ENCODE assay signal across 22 cellular contexts in genomic region chr9:125648294-125648693, GRCh38. TPM values are rescaled to one million over a fixed set of nuclear protein-coding genes. Genes with fewer than 3 reads are reported as not detected.
A peak's percentile ranks its signal among the peaks of the same experiment; 100 is the strongest.
DNase-seq lines count a peak whose midpoint lies in the region; ATAC-seq and TF ChIP-seq lines count a peak whose summit lies in the region.
"Had no signal": no experiment of that assay in that cellular context is flagged by ENCODE, and none has a peak within 500 bp of the region (broad histone marks: within the 10 kb centered on the region; RNA-seq: fewer than 3 reads in every experiment).

No MANE protein-coding gene starts in this region.

- H3K9me3 Mint-ChIP-seq in CD14-positive monocyte (no peaks in the 10 kb centered on the region), HFFc6 (no peaks in the 10 kb centered on the region)
- H3K9me3 Mint-ChIP-seq in activated naive CD8-positive, alpha-beta T cell treated with anti-CD3 and anti-CD28 coated beads, Interleukin-2, amount 10 ng/mL, durations not matched to agents 7 days and 5 days = no peaks in the 10 kb centered on the region
- H3K9me3 Mint-ChIP-seq: activated T-helper 17 cell treated with anti-CD3 and anti-CD28 coated beads, Interleukin-2, amount 50 U/mL, for 72 hours had no signal

- no peaks in the 10 kb centered on the region for H3K27me3 ChIP-seq in tibial artery
- H3K27me3 ChIP-seq: esophagus squamous epithelium had no signal

- no peak for DNase-seq in CD14-positive monocyte (ENCODE audit: low spot score)
- no peak for DNase-seq in HFFc6
- DNase-seq in activated naive CD8-positive, alpha-beta T cell treated with anti-CD3 and anti-CD28 coated beads, Interleukin-2, amount 10 ng/mL, durations not matched to agents 7 days and 5 days = no peak
- no peak for DNase-seq in tibial artery
- DNase-seq in occipital lobe (lab: John Stamatoyannopoulos, UW) = no peak
- DNase-seq: activated CD4-positive, CD25-positive, alpha-beta regulatory T cell; amygdala; Calu3; central memory CD4-positive, alpha-beta T cell; esophagus squamous epithelium; glutamatergic neuron; H7; NCI-H1436 treated with DMSO at 0.1 percent for 48 hours; NCI-H2171; NCI-H774; OCI-M1; right cardiac atrium had no signal

- H3K27me3 Mint-ChIP-seq in CD14-positive monocyte (ENCODE audit: low read depth in 3 of 3) (peaks cover 0 to 2% (median 0%) of the 10 kb centered on the region in 3 donors), HFFc6 (ENCODE audit: insufficient read depth) (peaks cover 1% of the 10 kb centered on the region; the same call in 1 of the 2 replicates)
- H3K27me3 Mint-ChIP-seq in activated naive CD8-positive, alpha-beta T cell treated with anti-CD3 and anti-CD28 coated beads, Interleukin-2, amount 10 ng/mL, durations not matched to agents 7 days and 5 days = no peaks in the 10 kb centered on the region
- H3K27me3 Mint-ChIP-seq: activated T-helper 17 cell treated with anti-CD3 and anti-CD28 coated beads, Interleukin-2, amount 50 U/mL, for 72 hours had no signal

- intact Hi-C loops in CD14-positive monocyte (cut with micrococcal nuclease) (loop anchor here in 1 of 2 donors (2.0 to 5.0 kb wide), 2 partner anchors 15 to 99 kb away; partner anchors contain the start of gene PBX3), tibial artery (cut with DNase I; ENCODE audit: low total_unique reads) (no loop called here)

- no peak for TF ChIP-seq CTCF in CD14-positive monocyte (IDR thresholded peaks at IDR 0.05)
- TF ChIP-seq CTCF in HFFc6 (IDR thresholded peaks at IDR 0.05) = no peak
- TF ChIP-seq CTCF in tibial artery (IDR thresholded peaks at IDR 0.05) = no peak

- H3K27ac Mint-ChIP-seq in CD14-positive monocyte (peak overlapping the region; percentile 98 to 100 (median 100)), HFFc6 (peak overlapping the region; percentile 96)
- H3K27ac Mint-ChIP-seq in activated naive CD8-positive, alpha-beta T cell treated with anti-CD3 and anti-CD28 coated beads, Interleukin-2, amount 10 ng/mL, durations not matched to agents 7 days and 5 days = peak overlapping the region; percentile 35

- H3K27ac ChIP-seq in mesodermal cell (ENCODE audit: low read depth, low read length, severe bottlenecking) (peak overlapping the region; percentile 23), tibial artery (no peak overlapping the region)

- ATAC-seq in activated naive CD8-positive, alpha-beta T cell treated with anti-CD3 and anti-CD28 coated beads, Interleukin-2, amount 10 ng/mL, durations not matched to agents 7 days and 5 days (ENCODE audit: low read depth) = no peak
- ATAC-seq in GM21423 (IDR thresholded peaks at IDR 0.05; ENCODE audit: unreplicated experiment) (no peak), GM21390 (IDR thresholded peaks at IDR 0.05; ENCODE audit: unreplicated experiment) (no peak)
- ATAC-seq: activated T-helper 17 cell treated with anti-CD3 and anti-CD28 coated beads, Interleukin-2, amount 50 U/mL, for 72 hours; left lobe of liver; right cardiac atrium had no signal

- H3K4me1 ChIP-seq in mesodermal cell (ENCODE audit: control insufficient read depth, insufficient read depth, low read length, poor library complexity, severe bottlenecking) (peaks cover 66% of the 10 kb centered on the region), tibial artery (peaks cover 0 to 13% (median 5%) of the 10 kb centered on the region in 4 donors)

- 83 to 100% methylated on average over 1 of the region's 1 CpG for WGBS in mesodermal cell (ENCODE audit: insufficient coverage in 2 of 2), 2 experiments

- H3K4me1 Mint-ChIP-seq in CD14-positive monocyte (peaks cover 78% of the 10 kb centered on the region), HFFc6 (ENCODE audit: low read depth) (peaks cover 77% of the 10 kb centered on the region)
- H3K4me1 Mint-ChIP-seq in activated naive CD8-positive, alpha-beta T cell treated with anti-CD3 and anti-CD28 coated beads, Interleukin-2, amount 10 ng/mL, durations not matched to agents 7 days and 5 days = peaks cover 35% of the 10 kb centered on the region

- H3K9me3 ChIP-seq in mesodermal cell (ENCODE audit: control insufficient read depth, low read length) (no peaks in the 10 kb centered on the region), tibial artery (no peaks in the 10 kb centered on the region)
- H3K9me3 ChIP-seq: esophagus squamous epithelium had no signal

- POLR2A ChIA-PET in activated naive CD8-positive, alpha-beta T cell treated with anti-CD3 and anti-CD28 coated beads, Interleukin-2, amount 10 ng/mL, durations not matched to agents 7 days and 5 days (lab: Charles Lee) = interaction anchor here (0.7 to 1.0 kb wide), 2 partner anchors 15 to 38 kb away, joined by 3 to 4 read pairs; no protein-coding TSS in a partner anchor

- H3K4me3 Mint-ChIP-seq in CD14-positive monocyte = no peak overlapping the region
- peak overlapping the region; percentile 85 for H3K4me3 Mint-ChIP-seq in HFFc6
- no peak overlapping the region for H3K4me3 Mint-ChIP-seq in activated naive CD8-positive, alpha-beta T cell treated with anti-CD3 and anti-CD28 coated beads, Interleukin-2, amount 10 ng/mL, durations not matched to agents 7 days and 5 days

- H3K4me3 ChIP-seq in mesodermal cell (ENCODE audit: extremely low read depth, insufficient read depth, low read length, poor library complexity, severe bottlenecking) = no peak overlapping the region
- H3K4me3 ChIP-seq in tibial artery = no peak overlapping the region
- H3K4me3 ChIP-seq: esophagus squamous epithelium had no signal

- H3K36me3 ChIP-seq in mesodermal cell (ENCODE audit: control insufficient read depth, insufficient read depth, low read length) (no peaks in the 10 kb centered on the region), tibial artery (no peaks in the 10 kb centered on the region)

- H3K36me3 Mint-ChIP-seq in CD14-positive monocyte = peaks cover 16 to 27% of the 10 kb centered on the region in 2 donors
- peaks cover 46% of the 10 kb centered on the region for H3K36me3 Mint-ChIP-seq in HFFc6 (ENCODE audit: low read depth)
- peaks cover 23% of the 10 kb centered on the region for H3K36me3 Mint-ChIP-seq in activated naive CD8-positive, alpha-beta T cell treated with anti-CD3 and anti-CD28 coated beads, Interleukin-2, amount 10 ng/mL, durations not matched to agents 7 days and 5 days

RNA-seq across cellular contexts. Expression of gene MAPKAP1, which starts 58.7 kb away (rescaled TPM):
- polyA plus RNA-seq in CD14-positive monocyte = 10 to 100 TPM; 39.9 to 44.1 TPM
- total RNA-seq in HFFc6 (2021; fragmentation: NEBNext Ultra II Directional; extraction: Animal tissue kit (Norgen Biotek cat#: 25700)) = 100 to 1,000 TPM; 115 to 167 (median 130) TPM
- total RNA-seq in activated naive CD8-positive, alpha-beta T cell treated with anti-CD3 and anti-CD28 coated beads, Interleukin-2, amount 10 ng/mL, durations not matched to agents 7 days and 5 days = 10 to 100 TPM; 48.2 to 51.5 TPM
- polyA plus RNA-seq in mesodermal cell (2013, experiment 1 of 2) = 86.4 TPM
- polyA plus RNA-seq in mesodermal cell (2013, experiment 2 of 2) = 74.2 TPM
- 37.6 TPM for total RNA-seq in occipital lobe

Comparison
In these comparisons a context has a peak if more than half of its experiments do, and no peak if none do; other contexts are left out.
1. H3K27ac Mint-ChIP-seq: peak in every context shown above with its lines; median percentile 100 in CD14-positive monocyte; 96 in HFFc6; 35 in activated naive CD8-positive, alpha-beta T cell treated with anti-CD3 and anti-CD28 coated beads, Interleukin-2, amount 10 ng/mL, durations not matched to agents 7 days and 5 days.